Comparison of ENCODE assay signal across 9 cellular contexts in genomic region chr11:128544625-128545024, GRCh38. TPM values are rescaled to one million over a fixed set of nuclear protein-coding genes. Genes with fewer than 3 reads are reported as not detected.
DNase-seq lines count a peak whose midpoint lies in the region; ATAC-seq and TF ChIP-seq lines count a peak whose summit lies in the region.
"Had no signal": no experiment of that assay in that cellular context is flagged by ENCODE, and none has a peak within 500 bp of the region (broad histone marks: within the 10 kb centered on the region; RNA-seq: fewer than 3 reads in every experiment).

No MANE protein-coding gene starts in this region.

- peak overlapping the region; percentile 33 for H3K27ac ChIP-seq in lower lobe of right lung

- H3K36me3 Mint-ChIP-seq in activated T-helper 1 cell treated with anti-CD3 and anti-CD28 coated beads, Interleukin-12 subunit alpha, Interleukin-12 subunit beta, Interleukin-2, Interleukin-4 antibody, amounts not matched to agents 30 ng/mL and 10 ng/mL and 1 ng/mL, durations not matched to agents 14 hours and 24 hours and 36 hours (ENCODE audit: low read depth): peaks cover 3% of the 10 kb centered on the region
- H3K36me3 Mint-ChIP-seq in activated CD8-positive, alpha-beta memory T cell treated with anti-CD3 and anti-CD28 coated beads, Interleukin-2, amount 10 ng/mL, durations not matched to agents 7 days and 5 days: no peaks in the 10 kb centered on the region

- peaks cover 49% of the 10 kb centered on the region for H3K4me1 Mint-ChIP-seq in activated T-helper 1 cell treated with anti-CD3 and anti-CD28 coated beads, Interleukin-12 subunit alpha, Interleukin-12 subunit beta, Interleukin-2, Interleukin-4 antibody, amounts not matched to agents 30 ng/mL and 10 ng/mL and 1 ng/mL, durations not matched to agents 14 hours and 24 hours and 36 hours (ENCODE audit: low read depth)
- peaks cover 38% of the 10 kb centered on the region for H3K4me1 Mint-ChIP-seq in activated CD8-positive, alpha-beta memory T cell treated with anti-CD3 and anti-CD28 coated beads, Interleukin-2, amount 10 ng/mL, durations not matched to agents 7 days and 5 days

- CTCF ChIA-PET in activated CD8-positive, alpha-beta memory T cell treated with anti-CD3 and anti-CD28 coated beads, Interleukin-2, amount 10 ng/mL, durations not matched to agents 7 days and 5 days (lab: Charles Lee): no interaction called here

- no peaks in the 10 kb centered on the region for H3K27me3 Mint-ChIP-seq in activated T-helper 1 cell treated with anti-CD3 and anti-CD28 coated beads, Interleukin-12 subunit alpha, Interleukin-12 subunit beta, Interleukin-2, Interleukin-4 antibody, amounts not matched to agents 30 ng/mL and 10 ng/mL and 1 ng/mL, durations not matched to agents 14 hours and 24 hours and 36 hours (ENCODE audit: insufficient read depth)
- peaks cover 4% of the 10 kb centered on the region for H3K27me3 Mint-ChIP-seq in activated CD8-positive, alpha-beta memory T cell treated with anti-CD3 and anti-CD28 coated beads, Interleukin-2, amount 10 ng/mL, durations not matched to agents 7 days and 5 days

- H3K4me3 ChIP-seq in HAP-1 (no peak overlapping the region), lower lobe of right lung (no peak overlapping the region)

- H3K27me3 ChIP-seq in HAP-1 (ENCODE audit: low read depth) (peaks cover 5% of the 10 kb centered on the region), lower lobe of right lung (ENCODE audit: low read depth) (no peaks in the 10 kb centered on the region)

- H3K9me3 ChIP-seq in HAP-1: no peaks in the 10 kb centered on the region
- H3K9me3 ChIP-seq in lower lobe of right lung: no peaks in the 10 kb centered on the region

- intact Hi-C loops in activated T-helper 1 cell treated with anti-CD3 and anti-CD28 coated beads, Interleukin-12 subunit alpha, Interleukin-12 subunit beta, Interleukin-2, Interleukin-4 antibody, amounts not matched to agents 30 ng/mL and 10 ng/mL and 1 ng/mL, durations not matched to agents 14 hours and 24 hours and 36 hours (cut with micrococcal nuclease): no loop called here
- intact Hi-C loops in lower lobe of right lung (cut with DNase I): no loop called here

- in situ Hi-C loops in HAP-1 (cut with MboI; ENCODE audit: low sequenced_read_pairs) (no loop called here), ACHN (cut with HindIII; ENCODE audit: low pct_ligation_motif_present, low pct_unique_long_range_greater_than_20kb, low sequenced_read_pairs) (no loop called here)

- H3K4me1 ChIP-seq in HAP-1: no peaks in the 10 kb centered on the region; the same call in 1 of the 2 replicates
- peaks cover 49% of the 10 kb centered on the region for H3K4me1 ChIP-seq in lower lobe of right lung

- H3K27ac Mint-ChIP-seq in activated T-helper 1 cell treated with anti-CD3 and anti-CD28 coated beads, Interleukin-12 subunit alpha, Interleukin-12 subunit beta, Interleukin-2, Interleukin-4 antibody, amounts not matched to agents 30 ng/mL and 10 ng/mL and 1 ng/mL, durations not matched to agents 14 hours and 24 hours and 36 hours: no peak overlapping the region
- no peak overlapping the region for H3K27ac Mint-ChIP-seq in activated CD8-positive, alpha-beta memory T cell treated with anti-CD3 and anti-CD28 coated beads, Interleukin-2, amount 10 ng/mL, durations not matched to agents 7 days and 5 days

- peak overlapping the region; percentile 68 for H3K4me3 Mint-ChIP-seq in activated T-helper 1 cell treated with anti-CD3 and anti-CD28 coated beads, Interleukin-12 subunit alpha, Interleukin-12 subunit beta, Interleukin-2, Interleukin-4 antibody, amounts not matched to agents 30 ng/mL and 10 ng/mL and 1 ng/mL, durations not matched to agents 14 hours and 24 hours and 36 hours
- H3K4me3 Mint-ChIP-seq in activated CD8-positive, alpha-beta memory T cell treated with anti-CD3 and anti-CD28 coated beads, Interleukin-2, amount 10 ng/mL, durations not matched to agents 7 days and 5 days: no peak overlapping the region

- H3K36me3 ChIP-seq in HAP-1 (replicated peaks): no peaks in the 10 kb centered on the region
- no peaks in the 10 kb centered on the region for H3K36me3 ChIP-seq in lower lobe of right lung

- DNase-seq in AG08396 (ENCODE audit: low spot score): peak; percentile 35
- peak; percentile 42 to 72 for DNase-seq in HAP-1 (ENCODE audit: low spot score in 2 of 2)
- no peak for DNase-seq in activated T-helper 1 cell treated with anti-CD3 and anti-CD28 coated beads, Interleukin-12 subunit alpha, Interleukin-12 subunit beta, Interleukin-2, Interleukin-4 antibody, amounts not matched to agents 30 ng/mL and 10 ng/mL and 1 ng/mL, durations not matched to agents 14 hours and 24 hours and 36 hours (ENCODE audit: low spot score)
- DNase-seq in lower lobe of right lung: no peak
- DNase-seq in ACHN: no peak
- no peak for DNase-seq in activated CD8-positive, alpha-beta memory T cell treated with anti-CD3 and anti-CD28 coated beads, Interleukin-2, amount 10 ng/mL, durations not matched to agents 7 days and 5 days
- DNase-seq: SHP77 treated with DMSO at 0.1 percent for 48 hours had no signal

- TF ChIP-seq CTCF in lower lobe of right lung (IDR thresholded peaks at IDR 0.05): no peak

- H3K9me3 Mint-ChIP-seq in activated T-helper 1 cell treated with anti-CD3 and anti-CD28 coated beads, Interleukin-12 subunit alpha, Interleukin-12 subunit beta, Interleukin-2, Interleukin-4 antibody, amounts not matched to agents 30 ng/mL and 10 ng/mL and 1 ng/mL, durations not matched to agents 14 hours and 24 hours and 36 hours: no peaks in the 10 kb centered on the region
- no peaks in the 10 kb centered on the region for H3K9me3 Mint-ChIP-seq in activated CD8-positive, alpha-beta memory T cell treated with anti-CD3 and anti-CD28 coated beads, Interleukin-2, amount 10 ng/mL, durations not matched to agents 7 days and 5 days (ENCODE audit: low read depth)

- ATAC-seq in lower lobe of right lung (peak in 1 of 2 donors; percentile 22), GM19328 (IDR thresholded peaks at IDR 0.05; ENCODE audit: unreplicated experiment) (no peak), HG02571 (IDR thresholded peaks at IDR 0.05; ENCODE audit: unreplicated experiment) (no peak)
- no peak for ATAC-seq in activated CD8-positive, alpha-beta memory T cell treated with anti-CD3 and anti-CD28 coated beads, Interleukin-2, amount 10 ng/mL, durations not matched to agents 7 days and 5 days

RNA-seq across cellular contexts. Expression of gene ETS1, which starts 42.7 kb away (rescaled TPM):
- 609 and 619 TPM in 2 replicates for total RNA-seq in activated T-helper 1 cell treated with anti-CD3 and anti-CD28 coated beads, Interleukin-12 subunit alpha, Interleukin-12 subunit beta, Interleukin-2, Interleukin-4 antibody, amounts not matched to agents 30 ng/mL and 10 ng/mL and 1 ng/mL, durations not matched to agents 14 hours and 24 hours and 36 hours
- total RNA-seq in lower lobe of right lung: 123 TPM
- total RNA-seq in activated CD8-positive, alpha-beta memory T cell treated with anti-CD3 and anti-CD28 coated beads, Interleukin-2, amount 10 ng/mL, durations not matched to agents 7 days and 5 days: 100 to 1,000 TPM; 408 to 671 TPM

Comparison
In these comparisons a context has a peak if more than half of its experiments do, and no peak if none do; other contexts are left out.
1. DNase-seq: peak in AG08396 (single experiment) and HAP-1 (2 of 2); none in activated T-helper 1 cell treated with anti-CD3 and anti-CD28 coated beads, Interleukin-12 subunit alpha, Interleukin-12 subunit beta, Interleukin-2, Interleukin-4 antibody, amounts not matched to agents 30 ng/mL and 10 ng/mL and 1 ng/mL, durations not matched to agents 14 hours and 24 hours and 36 hours (single experiment), lower lobe of right lung (single experiment), ACHN (single experiment) and activated CD8-positive, alpha-beta memory T cell treated with anti-CD3 and anti-CD28 coated beads, Interleukin-2, amount 10 ng/mL, durations not matched to agents 7 days and 5 days (single experiment).